ENCODE assay signal across 2 cellular contexts in the genomic region with DNA sequence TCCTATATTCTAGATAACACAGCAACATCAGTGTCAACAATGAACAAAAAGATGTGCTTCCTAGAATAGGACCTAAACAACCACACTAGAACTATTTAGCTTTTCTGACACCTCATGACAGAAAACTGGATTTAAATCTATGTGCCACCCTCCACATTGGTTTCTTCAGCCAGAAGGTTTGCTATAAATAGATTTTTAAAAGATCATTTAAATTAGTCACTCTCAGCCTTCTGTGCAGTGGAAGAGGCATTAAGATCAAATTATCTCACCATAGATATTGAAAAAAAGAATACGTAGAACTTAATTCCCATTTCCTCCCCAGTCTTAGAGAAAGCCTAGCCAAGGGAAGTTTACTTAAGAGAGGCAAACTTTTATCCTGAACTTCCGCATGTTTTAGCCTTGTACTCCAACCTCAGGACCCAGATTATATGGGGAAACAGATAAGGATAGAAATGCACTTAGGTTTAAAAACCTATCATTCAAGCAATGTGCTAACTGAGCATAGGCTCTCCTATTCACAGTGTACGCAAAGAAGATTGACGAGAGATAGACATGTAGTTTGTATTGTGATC.
TF ChIP-seq lines count a peak whose summit lies in the region.

No MANE protein-coding gene starts in this region.

TF ChIP-seq in GM12878, 131 proteins besides CTCF, POLR2A, EP300 and RAD21 (continues in another document):
- TF ChIP-seq CREB1 (IDR thresholded peaks at IDR 0.05; ENCODE audit: low read depth) = no peak
- TF ChIP-seq GABPA (IDR thresholded peaks at IDR 0.05; ENCODE audit: low read depth) = no peak
- TF ChIP-seq, protein P1, sequence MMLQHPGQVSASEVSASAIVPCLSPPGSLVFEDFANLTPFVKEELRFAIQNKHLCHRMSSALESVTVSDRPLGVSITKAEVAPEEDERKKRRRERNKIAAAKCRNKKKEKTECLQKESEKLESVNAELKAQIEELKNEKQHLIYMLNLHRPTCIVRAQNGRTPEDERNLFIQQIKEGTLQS (IDR thresholded peaks at IDR 0.05; ENCODE audit: borderline replicate concordance, extremely low read depth, low read depth, low read length) = no peak
- no peak for TF ChIP-seq MTA3 (IDR thresholded peaks at IDR 0.05; ENCODE audit: borderline replicate concordance, low read length)
- TF ChIP-seq, protein P2, sequence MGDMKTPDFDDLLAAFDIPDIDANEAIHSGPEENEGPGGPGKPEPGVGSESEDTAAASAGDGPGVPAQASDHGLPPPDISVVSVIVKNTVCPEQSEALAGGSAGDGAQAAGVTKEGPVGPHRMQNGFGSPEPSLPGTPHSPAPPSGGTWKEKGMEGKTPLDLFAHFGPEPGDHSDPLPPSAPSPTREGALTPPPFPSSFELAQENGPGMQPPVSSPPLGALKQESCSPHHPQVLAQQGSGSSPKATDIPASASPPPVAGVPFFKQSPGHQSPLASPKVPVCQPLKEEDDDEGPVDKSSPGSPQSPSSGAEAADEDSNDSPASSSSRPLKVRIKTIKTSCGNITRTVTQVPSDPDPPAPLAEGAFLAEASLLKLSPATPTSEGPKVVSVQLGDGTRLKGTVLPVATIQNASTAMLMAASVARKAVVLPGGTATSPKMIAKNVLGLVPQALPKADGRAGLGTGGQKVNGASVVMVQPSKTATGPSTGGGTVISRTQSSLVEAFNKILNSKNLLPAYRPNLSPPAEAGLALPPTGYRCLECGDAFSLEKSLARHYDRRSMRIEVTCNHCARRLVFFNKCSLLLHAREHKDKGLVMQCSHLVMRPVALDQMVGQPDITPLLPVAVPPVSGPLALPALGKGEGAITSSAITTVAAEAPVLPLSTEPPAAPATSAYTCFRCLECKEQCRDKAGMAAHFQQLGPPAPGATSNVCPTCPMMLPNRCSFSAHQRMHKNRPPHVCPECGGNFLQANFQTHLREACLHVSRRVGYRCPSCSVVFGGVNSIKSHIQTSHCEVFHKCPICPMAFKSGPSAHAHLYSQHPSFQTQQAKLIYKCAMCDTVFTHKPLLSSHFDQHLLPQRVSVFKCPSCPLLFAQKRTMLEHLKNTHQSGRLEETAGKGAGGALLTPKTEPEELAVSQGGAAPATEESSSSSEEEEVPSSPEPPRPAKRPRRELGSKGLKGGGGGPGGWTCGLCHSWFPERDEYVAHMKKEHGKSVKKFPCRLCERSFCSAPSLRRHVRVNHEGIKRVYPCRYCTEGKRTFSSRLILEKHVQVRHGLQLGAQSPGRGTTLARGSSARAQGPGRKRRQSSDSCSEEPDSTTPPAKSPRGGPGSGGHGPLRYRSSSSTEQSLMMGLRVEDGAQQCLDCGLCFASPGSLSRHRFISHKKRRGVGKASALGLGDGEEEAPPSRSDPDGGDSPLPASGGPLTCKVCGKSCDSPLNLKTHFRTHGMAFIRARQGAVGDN (IDR thresholded peaks at IDR 0.05) = no peak
- TF ChIP-seq HDGF (IDR thresholded peaks at IDR 0.05) = no peak
- no peak for TF ChIP-seq MEF2A (IDR thresholded peaks at IDR 0.05; ENCODE audit: insufficient read depth, low read depth, low read length)
- TF ChIP-seq NR2C2 (IDR thresholded peaks at IDR 0.05; ENCODE audit: borderline replicate concordance, control insufficient read depth, insufficient read length, low read depth) = no peak
- TF ChIP-seq, protein P3, sequence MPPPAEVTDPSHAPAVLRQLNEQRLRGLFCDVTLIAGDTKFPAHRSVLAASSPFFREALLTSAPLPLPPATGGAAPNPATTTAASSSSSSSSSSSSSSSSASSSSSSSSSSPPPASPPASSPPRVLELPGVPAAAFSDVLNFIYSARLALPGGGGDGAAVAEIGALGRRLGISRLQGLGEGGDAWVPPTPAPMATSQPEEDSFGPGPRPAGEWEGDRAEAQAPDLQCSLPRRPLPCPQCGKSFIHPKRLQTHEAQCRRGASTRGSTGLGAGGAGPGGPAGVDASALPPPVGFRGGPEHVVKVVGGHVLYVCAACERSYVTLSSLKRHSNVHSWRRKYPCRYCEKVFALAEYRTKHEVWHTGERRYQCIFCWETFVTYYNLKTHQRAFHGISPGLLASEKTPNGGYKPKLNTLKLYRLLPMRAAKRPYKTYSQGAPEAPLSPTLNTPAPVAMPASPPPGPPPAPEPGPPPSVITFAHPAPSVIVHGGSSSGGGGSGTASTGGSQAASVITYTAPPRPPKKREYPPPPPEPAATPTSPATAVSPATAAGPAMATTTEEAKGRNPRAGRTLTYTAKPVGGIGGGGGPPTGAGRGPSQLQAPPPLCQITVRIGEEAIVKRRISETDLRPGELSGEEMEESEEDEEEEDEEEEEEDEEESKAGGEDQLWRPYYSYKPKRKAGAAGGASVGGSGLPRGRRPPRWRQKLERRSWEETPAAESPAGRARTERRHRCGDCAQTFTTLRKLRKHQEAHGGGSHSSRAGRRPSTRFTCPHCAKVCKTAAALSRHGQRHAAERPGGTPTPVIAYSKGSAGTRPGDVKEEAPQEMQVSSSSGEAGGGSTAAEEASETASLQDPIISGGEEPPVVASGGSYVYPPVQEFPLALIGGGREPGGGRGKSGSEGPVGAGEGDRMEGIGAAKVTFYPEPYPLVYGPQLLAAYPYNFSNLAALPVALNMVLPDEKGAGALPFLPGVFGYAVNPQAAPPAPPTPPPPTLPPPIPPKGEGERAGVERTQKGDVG (CRISPR knock-in tag; IDR thresholded peaks at IDR 0.05) = no peak
- no peak for TF ChIP-seq ZNF622 (IDR thresholded peaks at IDR 0.05)
- no peak for TF ChIP-seq SUPT20H (IDR thresholded peaks at IDR 0.05; ENCODE audit: borderline replicate concordance, control insufficient read depth, low read depth, low read length)
- no peak for TF ChIP-seq CBFB (IDR thresholded peaks at IDR 0.05; ENCODE audit: low read depth)
- no peak for TF ChIP-seq POLR2AphosphoS5 (IDR thresholded peaks at IDR 0.05; ENCODE audit: low read length)

TF ChIP-seq in neural cell, 6 proteins besides CTCF, POLR2A, EP300 and RAD21:
- TF ChIP-seq EZH2 (IDR thresholded peaks at IDR 0.05; ENCODE audit: borderline replicate concordance, insufficient read depth, low read length, poor library complexity, severe bottlenecking) (no peak), MXI1 (conservative IDR thresholded peaks at IDR 0.05; ENCODE audit: poor library complexity, severe bottlenecking) (no peak), SMC3 (conservative IDR thresholded peaks at IDR 0.05; ENCODE audit: poor library complexity) (no peak), POLR2AphosphoS5 (IDR thresholded peaks at IDR 0.05) (no peak), TAF1 (IDR thresholded peaks at IDR 0.05; ENCODE audit: low read depth) (no peak)
- TF ChIP-seq, protein P4, sequence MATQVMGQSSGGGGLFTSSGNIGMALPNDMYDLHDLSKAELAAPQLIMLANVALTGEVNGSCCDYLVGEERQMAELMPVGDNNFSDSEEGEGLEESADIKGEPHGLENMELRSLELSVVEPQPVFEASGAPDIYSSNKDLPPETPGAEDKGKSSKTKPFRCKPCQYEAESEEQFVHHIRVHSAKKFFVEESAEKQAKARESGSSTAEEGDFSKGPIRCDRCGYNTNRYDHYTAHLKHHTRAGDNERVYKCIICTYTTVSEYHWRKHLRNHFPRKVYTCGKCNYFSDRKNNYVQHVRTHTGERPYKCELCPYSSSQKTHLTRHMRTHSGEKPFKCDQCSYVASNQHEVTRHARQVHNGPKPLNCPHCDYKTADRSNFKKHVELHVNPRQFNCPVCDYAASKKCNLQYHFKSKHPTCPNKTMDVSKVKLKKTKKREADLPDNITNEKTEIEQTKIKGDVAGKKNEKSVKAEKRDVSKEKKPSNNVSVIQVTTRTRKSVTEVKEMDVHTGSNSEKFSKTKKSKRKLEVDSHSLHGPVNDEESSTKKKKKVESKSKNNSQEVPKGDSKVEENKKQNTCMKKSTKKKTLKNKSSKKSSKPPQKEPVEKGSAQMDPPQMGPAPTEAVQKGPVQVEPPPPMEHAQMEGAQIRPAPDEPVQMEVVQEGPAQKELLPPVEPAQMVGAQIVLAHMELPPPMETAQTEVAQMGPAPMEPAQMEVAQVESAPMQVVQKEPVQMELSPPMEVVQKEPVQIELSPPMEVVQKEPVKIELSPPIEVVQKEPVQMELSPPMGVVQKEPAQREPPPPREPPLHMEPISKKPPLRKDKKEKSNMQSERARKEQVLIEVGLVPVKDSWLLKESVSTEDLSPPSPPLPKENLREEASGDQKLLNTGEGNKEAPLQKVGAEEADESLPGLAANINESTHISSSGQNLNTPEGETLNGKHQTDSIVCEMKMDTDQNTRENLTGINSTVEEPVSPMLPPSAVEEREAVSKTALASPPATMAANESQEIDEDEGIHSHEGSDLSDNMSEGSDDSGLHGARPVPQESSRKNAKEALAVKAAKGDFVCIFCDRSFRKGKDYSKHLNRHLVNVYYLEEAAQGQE (IDR thresholded peaks at IDR 0.05; ENCODE audit: borderline replicate concordance) = no peak
TF ChIP-seq in neural cell: peak in this region for 0.
